In the genomic region with DNA sequence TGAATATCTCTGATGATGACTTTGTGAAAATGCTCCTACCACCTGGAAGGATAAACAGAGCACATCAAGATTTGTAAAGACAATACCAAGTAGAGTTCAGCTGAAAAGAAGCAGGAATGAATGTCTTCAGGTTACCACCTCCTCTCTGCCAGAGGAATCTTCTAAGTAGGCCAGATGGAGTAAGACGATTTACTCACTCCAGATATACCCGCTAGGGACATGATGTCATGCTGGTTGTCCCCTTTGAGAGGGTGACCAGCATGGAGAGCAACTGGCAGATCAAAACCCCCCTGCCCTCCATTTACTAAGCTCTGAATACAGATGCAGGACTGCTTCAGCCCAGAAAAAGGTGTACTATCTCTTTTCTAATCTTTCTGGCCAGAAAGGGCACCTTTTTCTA, we compare ENCODE assay signal across 17 cellular contexts. TPM values are rescaled to one million over a fixed set of nuclear protein-coding genes. Genes with fewer than 3 reads are reported as not detected.
A peak's percentile ranks its signal among the peaks of the same experiment; 100 is the strongest.
DNase-seq lines count a peak whose midpoint lies in the region; ATAC-seq and TF ChIP-seq lines count a peak whose summit lies in the region.
"Had no signal": no experiment of that assay in that cellular context is flagged by ENCODE, and none has a peak within 500 bp of the region (broad histone marks: within the 10 kb centered on the region; RNA-seq: fewer than 3 reads in every experiment).

No MANE protein-coding gene starts in this region.

- no peak for TF ChIP-seq POLR2A in gastrocnemius medialis (IDR thresholded peaks at IDR 0.05)

- H3K36me3 ChIP-seq in WERI-Rb-1 (peaks cover 80% of the 10 kb centered on the region), gastrocnemius medialis (no peaks in the 10 kb centered on the region)
- H3K36me3 ChIP-seq: BLaER1 treated with 17β-estradiol and CSF1 and Interleukin-3, amounts not matched to agents 10 nM and 100 nM had no signal

- H3K27me3 Mint-ChIP-seq in glutamatergic neuron (ENCODE audit: unreplicated experiment) = peaks cover 9% of the 10 kb centered on the region

- intact Hi-C loops in gastrocnemius medialis (cut with DNase I; ENCODE audit: low total_unique reads) = no loop called here

- peaks cover 7% of the 10 kb centered on the region for H3K4me1 Mint-ChIP-seq in glutamatergic neuron (ENCODE audit: low read depth, unreplicated experiment)
- H3K4me1 Mint-ChIP-seq: B cell had no signal

- H3K9me3 Mint-ChIP-seq in glutamatergic neuron (ENCODE audit: unreplicated experiment) = peaks cover 8% of the 10 kb centered on the region

- in situ Hi-C loops in gastrocnemius medialis (cut with MboI; ENCODE audit: low sequenced_read_pairs in 4 of 4) = no loop called here

- H3K27ac ChIP-seq in WERI-Rb-1 (peak overlapping the region; percentile 35; the same call in 1 of the 2 replicates), gastrocnemius medialis (peak overlapping the region in 1 of 4 donors; percentile 21)
- H3K27ac ChIP-seq: BLaER1 treated with 17β-estradiol and CSF1 and Interleukin-3, amounts not matched to agents 10 nM and 100 nM; C4-2B had no signal

- H3K9me3 ChIP-seq in WERI-Rb-1 (ENCODE audit: severe bottlenecking) (no peaks in the 10 kb centered on the region), gastrocnemius medialis (no peaks in the 10 kb centered on the region)
- H3K9me3 ChIP-seq: BLaER1 treated with 17β-estradiol and CSF1 and Interleukin-3, amounts not matched to agents 10 nM and 100 nM; Caco-2 had no signal

- ATAC-seq in gastrocnemius medialis (peak; percentile 86 to 89), SK-N-SH treated with all-trans-retinoic acid at 6 μM for 48 hours (no peak)
- ATAC-seq: CD8-positive, alpha-beta T cell had no signal

- peak; percentile 35 for DNase-seq in WERI-Rb-1
- DNase-seq in glutamatergic neuron = no peak
- no peak for DNase-seq in gastrocnemius medialis
- no peak for DNase-seq in AG08395 (ENCODE audit: low spot score)
- DNase-seq: 8988T; ACHN; AML-193; Caco-2; Calu3; CD4-positive, alpha-beta T cell; CD8-positive, alpha-beta T cell; DMS79 treated with DMSO at 0.1 percent for 48 hours; GF-D8 had no signal

- no peak overlapping the region for H3K4me3 Mint-ChIP-seq in glutamatergic neuron (ENCODE audit: unreplicated experiment)
- H3K4me3 Mint-ChIP-seq: B cell; CD4-positive, alpha-beta T cell; CD8-positive, alpha-beta T cell had no signal

- no peaks in the 10 kb centered on the region for H3K27me3 ChIP-seq in WERI-Rb-1 (ENCODE audit: insufficient read depth, low read depth, severe bottlenecking)
- H3K27me3 ChIP-seq in gastrocnemius medialis = no peaks in the 10 kb centered on the region
- H3K27me3 ChIP-seq: BLaER1 treated with 17β-estradiol and CSF1 and Interleukin-3, amounts not matched to agents 10 nM and 100 nM had no signal

- H3K4me1 ChIP-seq in gastrocnemius medialis = peaks cover 0 to 6% of the 10 kb centered on the region in 2 donors
- H3K4me1 ChIP-seq: Caco-2 had no signal

- peak overlapping the region; percentile 36 for H3K27ac Mint-ChIP-seq in glutamatergic neuron (ENCODE audit: unreplicated experiment)
- H3K27ac Mint-ChIP-seq: B cell; CD4-positive, alpha-beta T cell; CD8-positive, alpha-beta T cell had no signal

- H3K36me3 Mint-ChIP-seq in glutamatergic neuron (ENCODE audit: unreplicated experiment) = peaks cover 29% of the 10 kb centered on the region
- H3K36me3 Mint-ChIP-seq: CD8-positive, alpha-beta T cell had no signal

- TF ChIP-seq CTCF in WERI-Rb-1 (IDR thresholded peaks at IDR 0.05; ENCODE audit: low read depth, low read length) = no peak
- no peak for TF ChIP-seq CTCF in glutamatergic neuron (IDR thresholded peaks at IDR 0.05; ENCODE audit: partially characterized antibody, unreplicated experiment)
- no peak for TF ChIP-seq CTCF in gastrocnemius medialis (IDR thresholded peaks at IDR 0.05 in 4 of 5, conservative IDR thresholded peaks at IDR 0.05 in 1 of 5)

- H3K4me3 ChIP-seq in WERI-Rb-1 (ENCODE audit: low read depth, low read length) = no peak overlapping the region
- H3K4me3 ChIP-seq in gastrocnemius medialis = no peak overlapping the region
- H3K4me3 ChIP-seq: BLaER1 treated with 17β-estradiol and CSF1 and Interleukin-3, amounts not matched to agents 10 nM and 100 nM had no signal

TF ChIP-seq in SK-N-SH treated with all-trans-retinoic acid at 6 μM for 48 hours, 23 proteins besides CTCF, POLR2A, EP300 and RAD21 (continues in another document):
- TF ChIP-seq, protein P1, sequence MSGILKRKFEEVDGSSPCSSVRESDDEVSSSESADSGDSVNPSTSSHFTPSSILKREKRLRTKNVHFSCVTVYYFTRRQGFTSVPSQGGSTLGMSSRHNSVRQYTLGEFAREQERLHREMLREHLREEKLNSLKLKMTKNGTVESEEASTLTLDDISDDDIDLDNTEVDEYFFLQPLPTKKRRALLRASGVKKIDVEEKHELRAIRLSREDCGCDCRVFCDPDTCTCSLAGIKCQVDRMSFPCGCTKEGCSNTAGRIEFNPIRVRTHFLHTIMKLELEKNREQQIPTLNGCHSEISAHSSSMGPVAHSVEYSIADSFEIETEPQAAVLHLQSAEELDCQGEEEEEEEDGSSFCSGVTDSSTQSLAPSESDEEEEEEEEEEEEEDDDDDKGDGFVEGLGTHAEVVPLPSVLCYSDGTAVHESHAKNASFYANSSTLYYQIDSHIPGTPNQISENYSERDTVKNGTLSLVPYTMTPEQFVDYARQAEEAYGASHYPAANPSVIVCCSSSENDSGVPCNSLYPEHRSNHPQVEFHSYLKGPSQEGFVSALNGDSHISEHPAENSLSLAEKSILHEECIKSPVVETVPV (CRISPR knock-in tag; IDR thresholded peaks at IDR 0.05) = no peak
- TF ChIP-seq ZC3H10 (CRISPR knock-in tag; IDR thresholded peaks at IDR 0.05) (no peak), OSR1 (CRISPR knock-in tag; IDR thresholded peaks at IDR 0.05) (no peak), CSDC2 (CRISPR knock-in tag; IDR thresholded peaks at IDR 0.05) (no peak), ARNTL (CRISPR knock-in tag; IDR thresholded peaks at IDR 0.05; ENCODE audit: borderline replicate concordance, low read depth) (no peak), ZFP3 (CRISPR knock-in tag; IDR thresholded peaks at IDR 0.05) (no peak), RARB (CRISPR knock-in tag; IDR thresholded peaks at IDR 0.05) (no peak), ISL1 (CRISPR knock-in tag; IDR thresholded peaks at IDR 0.05) (no peak), ESRRG (CRISPR knock-in tag; IDR thresholded peaks at IDR 0.05) (no peak), TCF4 (CRISPR knock-in tag; IDR thresholded peaks at IDR 0.05; ENCODE audit: borderline replicate concordance) (no peak), BACH2 (CRISPR knock-in tag; IDR thresholded peaks at IDR 0.05; ENCODE audit: borderline replicate concordance) (no peak), POU6F1 (CRISPR knock-in tag; IDR thresholded peaks at IDR 0.05; ENCODE audit: borderline replicate concordance, low read depth) (no peak), ZFP30 (CRISPR knock-in tag; IDR thresholded peaks at IDR 0.05) (no peak), PPARA (CRISPR knock-in tag; IDR thresholded peaks at IDR 0.05; ENCODE audit: borderline replicate concordance) (no peak), GLIS3 (CRISPR knock-in tag; IDR thresholded peaks at IDR 0.05) (no peak), TOX (CRISPR knock-in tag; IDR thresholded peaks at IDR 0.05; ENCODE audit: borderline replicate concordance) (no peak)
- TF ChIP-seq, protein P2, sequence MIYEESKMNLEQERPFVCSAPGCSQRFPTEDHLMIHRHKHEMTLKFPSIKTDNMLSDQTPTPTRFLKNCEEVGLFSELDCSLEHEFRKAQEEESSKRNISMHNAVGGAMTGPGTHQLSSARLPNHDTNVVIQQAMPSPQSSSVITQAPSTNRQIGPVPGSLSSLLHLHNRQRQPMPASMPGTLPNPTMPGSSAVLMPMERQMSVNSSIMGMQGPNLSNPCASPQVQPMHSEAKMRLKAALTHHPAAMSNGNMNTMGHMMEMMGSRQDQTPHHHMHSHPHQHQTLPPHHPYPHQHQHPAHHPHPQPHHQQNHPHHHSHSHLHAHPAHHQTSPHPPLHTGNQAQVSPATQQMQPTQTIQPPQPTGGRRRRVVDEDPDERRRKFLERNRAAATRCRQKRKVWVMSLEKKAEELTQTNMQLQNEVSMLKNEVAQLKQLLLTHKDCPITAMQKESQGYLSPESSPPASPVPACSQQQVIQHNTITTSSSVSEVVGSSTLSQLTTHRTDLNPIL (CRISPR knock-in tag; IDR thresholded peaks at IDR 0.05; ENCODE audit: low read depth) = no peak

RNA-seq across cellular contexts. Expression of gene HSPB8, which starts 39.3 kb away (rescaled TPM):
- total RNA-seq in glutamatergic neuron (ENCODE audit: unreplicated experiment) (0.32 TPM), gastrocnemius medialis (100 to 1,000 TPM; 552 to 742 (median 604) TPM)
- total RNA-seq: B cell; CD4-positive, alpha-beta T cell; CD8-positive, alpha-beta T cell had no signal

Comparison
In these comparisons a context has a peak if more than half of its experiments do, and no peak if none do; other contexts are left out.
1. RNA of gene HSPB8, which starts 39.3 kb away (total RNA-seq): 552 to 742 TPM in gastrocnemius medialis; 0.32 TPM in glutamatergic neuron (single experiment); every median in the first group is over 100 times any median in the second.